Comparison of ENCODE assay signal across 8 cellular contexts in the genomic region with DNA sequence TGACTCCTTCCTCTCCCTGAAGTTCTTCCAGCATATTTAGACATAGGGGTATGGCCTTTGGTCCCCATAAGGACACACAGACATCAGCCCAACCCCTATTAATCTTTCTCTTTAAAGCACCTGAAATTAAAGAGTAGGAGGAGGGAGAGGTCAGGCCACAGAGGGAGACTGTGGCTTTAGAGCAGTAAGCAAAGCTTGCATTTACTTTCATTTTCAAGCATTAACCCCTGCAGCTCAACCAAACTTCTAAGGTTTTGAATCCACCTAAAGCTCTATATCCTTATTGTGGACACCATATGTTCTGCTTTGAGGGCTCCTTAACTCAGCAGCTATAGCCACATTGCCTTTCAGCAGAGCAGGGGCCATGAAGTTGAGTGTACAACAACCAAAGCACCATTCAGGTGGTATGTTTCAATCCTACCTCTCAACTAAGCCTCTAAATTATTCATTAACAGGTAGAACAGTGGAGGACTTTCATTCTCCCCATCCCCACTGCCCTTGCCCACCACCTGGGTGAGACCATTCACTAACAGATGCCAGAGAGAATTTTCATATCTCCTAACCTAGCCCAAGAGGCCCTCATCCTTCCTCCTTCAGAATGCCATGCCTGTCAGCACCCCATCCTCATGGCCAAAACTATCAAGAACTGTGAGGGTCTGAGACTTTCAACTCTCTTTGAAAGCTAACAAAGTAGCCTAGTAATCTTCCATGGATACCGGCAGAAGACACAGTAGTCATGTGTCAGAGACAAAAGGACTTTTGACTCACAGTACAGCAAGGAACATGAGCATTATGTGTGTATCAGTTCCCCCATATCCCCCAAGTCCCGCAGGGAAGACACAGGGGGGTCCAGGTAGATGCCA. TPM values are rescaled to one million over a fixed set of nuclear protein-coding genes. Genes with fewer than 3 reads are reported as not detected.
DNase-seq lines count a peak whose midpoint lies in the region; ATAC-seq and TF ChIP-seq lines count a peak whose summit lies in the region.

No MANE protein-coding gene starts in this region.

- H3K36me3 ChIP-seq in KOPT-K1 (ENCODE audit: insufficient read depth, low read length): peaks cover 5% of the 10 kb centered on the region; the same call in 1 of the 2 replicates
- no peaks in the 10 kb centered on the region for H3K36me3 ChIP-seq in ascending aorta
- no peaks in the 10 kb centered on the region for H3K36me3 ChIP-seq in colonic mucosa

- peak; percentile 94 for ATAC-seq in GM21528 (IDR thresholded peaks at IDR 0.05; ENCODE audit: low FRiP score, unreplicated experiment)

- H3K27me3 ChIP-seq in ascending aorta (no peaks in the 10 kb centered on the region), colonic mucosa (no peaks in the 10 kb centered on the region)

- TF ChIP-seq CTCF in GM12864 (IDR thresholded peaks at IDR 0.05; ENCODE audit: low read depth, low read length, missing control alignments) (no peak), ascending aorta (IDR thresholded peaks at IDR 0.05) (no peak), colonic mucosa (IDR thresholded peaks at IDR 0.05) (no peak)

- peak overlapping the region; percentile 52 for H3K27ac ChIP-seq in KOPT-K1 (ENCODE audit: low read depth, low read length, poor library complexity, severe bottlenecking)
- H3K27ac ChIP-seq in ascending aorta: no peak overlapping the region
- no peak overlapping the region for H3K27ac ChIP-seq in colonic mucosa

- DNase-seq in GM12864 (ENCODE audit: low read depth): no peak
- DNase-seq in iris pigment epithelial cell (ENCODE audit: low read depth): peak; percentile 49
- DNase-seq in ascending aorta (ENCODE audit: low spot score in 2 of 2): no peak
- no peak for DNase-seq in SIG-M5 treated with dmso at 0.1 percent for 504 hours (lab: John Stamatoyannopoulos, UW; ENCODE audit: unreplicated experiment)
- no peak for DNase-seq in colonic mucosa
- DNase-seq in putamen (ENCODE audit: low spot score): no peak

- H3K9ac ChIP-seq in colonic mucosa (ENCODE audit: low read depth in 2 of 2, low read length in 2 of 2): no peak overlapping the region

- intact Hi-C loops in ascending aorta (cut with DNase I): no loop called here
- intact Hi-C loops in colonic mucosa (cut with DNase I): no loop called here

- H3K4me1 ChIP-seq in ascending aorta: no peaks in the 10 kb centered on the region
- peaks cover 5% of the 10 kb centered on the region for H3K4me1 ChIP-seq in colonic mucosa

- H3K4me3 ChIP-seq in GM12864 (ENCODE audit: low read depth, low read length) (peak overlapping the region; percentile 8; the same call in 1 of the 2 replicates), ascending aorta (no peak overlapping the region), colonic mucosa (no peak overlapping the region)

- H3K9me3 ChIP-seq in KOPT-K1 (ENCODE audit: insufficient read depth, low read length, poor library complexity, severe bottlenecking) (no peaks in the 10 kb centered on the region), ascending aorta (no peaks in the 10 kb centered on the region), colonic mucosa (no peaks in the 10 kb centered on the region)

RNA-seq across cellular contexts. Expression of a gene that starts 20.8 kb away (rescaled TPM):
- total RNA-seq in ascending aorta (6.2 TPM), colonic mucosa (10 to 100 TPM; 14.6 to 17.9 TPM)

RNA-seq across cellular contexts. Expression of a gene that starts 45.2 kb away (rescaled TPM):
- total RNA-seq in ascending aorta (83.5 TPM), colonic mucosa (10 to 100 TPM; 25.2 to 28.8 TPM)
